1 cellular context compared by ENCODE assay signal in genomic region chr22:36986242-36986821, GRCh38.
TF ChIP-seq lines count a peak whose summit lies in the region.

No MANE protein-coding gene starts in this region.

TF ChIP-seq in GM12878, 131 proteins besides CTCF, POLR2A, EP300 and RAD21 (continued from another document):
- TF ChIP-seq E4F1 (IDR thresholded peaks at IDR 0.05; ENCODE audit: borderline replicate concordance, partially characterized antibody) (no peak), YBX1 (IDR thresholded peaks at IDR 0.05) (no peak), KAT2A (conservative IDR thresholded peaks at IDR 0.05; ENCODE audit: control insufficient read depth, low read depth, low read length) (no peak), SUPT20H (IDR thresholded peaks at IDR 0.05; ENCODE audit: borderline replicate concordance, control insufficient read depth, low read depth, low read length) (no peak), BCL11A (IDR thresholded peaks at IDR 0.05; ENCODE audit: low read depth, low read length) (no peak), CEBPB (IDR thresholded peaks at IDR 0.05; ENCODE audit: borderline replicate concordance in 1 of 2, low read depth in 2 of 2, low read length in 2 of 2) (no peak)
